Comparison of ENCODE assay signal across 1 cellular context in the genomic region with DNA sequence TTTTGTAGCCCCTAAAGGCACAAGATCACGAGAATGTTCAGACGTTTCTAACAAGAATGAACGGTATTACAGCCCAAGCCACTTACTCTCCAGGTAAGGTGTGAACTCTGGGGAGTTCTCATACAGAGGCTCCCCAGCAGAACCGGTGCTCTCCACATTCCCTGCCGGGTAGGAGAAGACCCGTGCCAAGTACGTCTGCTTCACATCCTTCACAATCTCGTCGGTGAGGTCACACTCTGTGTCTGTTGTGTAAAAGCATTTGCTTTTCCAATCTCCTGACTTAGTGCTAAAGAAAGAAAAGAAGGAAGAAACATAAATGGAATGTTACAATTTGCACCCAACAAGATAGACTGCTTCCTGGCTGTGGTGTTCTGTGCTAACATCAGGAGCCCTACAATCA.
TF ChIP-seq lines count a peak whose summit lies in the region.

No MANE protein-coding gene starts in this region.

TF ChIP-seq in GM23338, 12 proteins besides CTCF, POLR2A, EP300 and RAD21 (continued from another document):
- TF ChIP-seq POLR2AphosphoS5 (IDR thresholded peaks at IDR 0.05; ENCODE audit: low read depth) (no peak), STAT1 (IDR thresholded peaks at IDR 0.05; ENCODE audit: unreplicated experiment) (no peak), JUNB (IDR thresholded peaks at IDR 0.05; ENCODE audit: unreplicated experiment) (no peak), NANOG (IDR thresholded peaks at IDR 0.05; ENCODE audit: borderline replicate concordance) (no peak), EZH2phosphoT487 (IDR thresholded peaks at IDR 0.05; ENCODE audit: unreplicated experiment) (no peak), EZH2 (IDR thresholded peaks at IDR 0.05; ENCODE audit: low read depth, unreplicated experiment) (no peak)
- TF ChIP-seq, protein P1, sequence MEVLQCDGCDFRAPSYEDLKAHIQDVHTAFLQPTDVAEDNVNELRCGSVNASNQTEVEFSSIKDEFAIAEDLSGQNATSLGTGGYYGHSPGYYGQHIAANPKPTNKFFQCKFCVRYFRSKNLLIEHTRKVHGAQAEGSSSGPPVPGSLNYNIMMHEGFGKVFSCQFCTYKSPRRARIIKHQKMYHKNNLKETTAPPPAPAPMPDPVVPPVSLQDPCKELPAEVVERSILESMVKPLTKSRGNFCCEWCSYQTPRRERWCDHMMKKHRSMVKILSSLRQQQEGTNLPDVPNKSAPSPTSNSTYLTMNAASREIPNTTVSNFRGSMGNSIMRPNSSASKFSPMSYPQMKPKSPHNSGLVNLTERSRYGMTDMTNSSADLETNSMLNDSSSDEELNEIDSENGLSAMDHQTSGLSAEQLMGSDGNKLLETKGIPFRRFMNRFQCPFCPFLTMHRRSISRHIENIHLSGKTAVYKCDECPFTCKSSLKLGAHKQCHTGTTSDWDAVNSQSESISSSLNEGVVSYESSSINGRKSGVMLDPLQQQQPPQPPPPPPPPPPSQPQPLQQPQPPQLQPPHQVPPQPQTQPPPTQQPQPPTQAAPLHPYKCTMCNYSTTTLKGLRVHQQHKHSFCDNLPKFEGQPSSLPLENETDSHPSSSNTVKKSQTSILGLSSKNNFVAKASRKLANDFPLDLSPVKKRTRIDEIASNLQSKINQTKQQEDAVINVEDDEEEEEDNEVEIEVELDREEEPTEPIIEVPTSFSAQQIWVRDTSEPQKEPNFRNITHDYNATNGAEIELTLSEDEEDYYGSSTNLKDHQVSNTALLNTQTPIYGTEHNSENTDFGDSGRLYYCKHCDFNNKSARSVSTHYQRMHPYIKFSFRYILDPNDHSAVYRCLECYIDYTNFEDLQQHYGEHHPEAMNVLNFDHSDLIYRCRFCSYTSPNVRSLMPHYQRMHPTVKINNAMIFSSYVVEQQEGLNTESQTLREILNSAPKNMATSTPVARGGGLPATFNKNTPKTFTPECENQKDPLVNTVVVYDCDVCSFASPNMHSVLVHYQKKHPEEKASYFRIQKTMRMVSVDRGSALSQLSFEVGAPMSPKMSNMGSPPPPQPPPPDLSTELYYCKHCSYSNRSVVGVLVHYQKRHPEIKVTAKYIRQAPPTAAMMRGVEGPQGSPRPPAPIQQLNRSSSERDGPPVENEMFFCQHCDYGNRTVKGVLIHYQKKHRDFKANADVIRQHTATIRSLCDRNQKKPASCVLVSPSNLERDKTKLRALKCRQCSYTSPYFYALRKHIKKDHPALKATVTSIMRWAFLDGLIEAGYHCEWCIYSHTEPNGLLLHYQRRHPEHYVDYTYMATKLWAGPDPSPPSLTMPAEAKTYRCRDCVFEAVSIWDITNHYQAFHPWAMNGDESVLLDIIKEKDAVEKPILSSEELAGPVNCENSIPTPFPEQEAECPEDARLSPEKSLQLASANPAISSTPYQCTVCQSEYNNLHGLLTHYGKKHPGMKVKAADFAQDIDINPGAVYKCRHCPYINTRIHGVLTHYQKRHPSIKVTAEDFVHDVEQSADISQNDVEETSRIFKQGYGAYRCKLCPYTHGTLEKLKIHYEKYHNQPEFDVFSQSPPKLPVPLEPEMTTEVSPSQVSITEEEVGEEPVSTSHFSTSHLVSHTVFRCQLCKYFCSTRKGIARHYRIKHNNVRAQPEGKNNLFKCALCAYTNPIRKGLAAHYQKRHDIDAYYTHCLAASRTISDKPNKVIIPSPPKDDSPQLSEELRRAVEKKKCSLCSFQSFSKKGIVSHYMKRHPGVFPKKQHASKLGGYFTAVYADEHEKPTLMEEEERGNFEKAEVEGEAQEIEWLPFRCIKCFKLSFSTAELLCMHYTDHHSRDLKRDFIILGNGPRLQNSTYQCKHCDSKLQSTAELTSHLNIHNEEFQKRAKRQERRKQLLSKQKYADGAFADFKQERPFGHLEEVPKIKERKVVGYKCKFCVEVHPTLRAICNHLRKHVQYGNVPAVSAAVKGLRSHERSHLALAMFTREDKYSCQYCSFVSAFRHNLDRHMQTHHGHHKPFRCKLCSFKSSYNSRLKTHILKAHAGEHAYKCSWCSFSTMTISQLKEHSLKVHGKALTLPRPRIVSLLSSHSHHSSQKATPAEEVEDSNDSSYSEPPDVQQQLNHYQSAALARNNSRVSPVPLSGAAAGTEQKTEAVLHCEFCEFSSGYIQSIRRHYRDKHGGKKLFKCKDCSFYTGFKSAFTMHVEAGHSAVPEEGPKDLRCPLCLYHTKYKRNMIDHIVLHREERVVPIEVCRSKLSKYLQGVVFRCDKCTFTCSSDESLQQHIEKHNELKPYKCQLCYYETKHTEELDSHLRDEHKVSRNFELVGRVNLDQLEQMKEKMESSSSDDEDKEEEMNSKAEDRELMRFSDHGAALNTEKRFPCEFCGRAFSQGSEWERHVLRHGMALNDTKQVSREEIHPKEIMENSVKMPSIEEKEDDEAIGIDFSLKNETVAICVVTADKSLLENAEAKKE (CRISPR knock-in tag; IDR thresholded peaks at IDR 0.05) = no peak
